In the genomic region with DNA sequence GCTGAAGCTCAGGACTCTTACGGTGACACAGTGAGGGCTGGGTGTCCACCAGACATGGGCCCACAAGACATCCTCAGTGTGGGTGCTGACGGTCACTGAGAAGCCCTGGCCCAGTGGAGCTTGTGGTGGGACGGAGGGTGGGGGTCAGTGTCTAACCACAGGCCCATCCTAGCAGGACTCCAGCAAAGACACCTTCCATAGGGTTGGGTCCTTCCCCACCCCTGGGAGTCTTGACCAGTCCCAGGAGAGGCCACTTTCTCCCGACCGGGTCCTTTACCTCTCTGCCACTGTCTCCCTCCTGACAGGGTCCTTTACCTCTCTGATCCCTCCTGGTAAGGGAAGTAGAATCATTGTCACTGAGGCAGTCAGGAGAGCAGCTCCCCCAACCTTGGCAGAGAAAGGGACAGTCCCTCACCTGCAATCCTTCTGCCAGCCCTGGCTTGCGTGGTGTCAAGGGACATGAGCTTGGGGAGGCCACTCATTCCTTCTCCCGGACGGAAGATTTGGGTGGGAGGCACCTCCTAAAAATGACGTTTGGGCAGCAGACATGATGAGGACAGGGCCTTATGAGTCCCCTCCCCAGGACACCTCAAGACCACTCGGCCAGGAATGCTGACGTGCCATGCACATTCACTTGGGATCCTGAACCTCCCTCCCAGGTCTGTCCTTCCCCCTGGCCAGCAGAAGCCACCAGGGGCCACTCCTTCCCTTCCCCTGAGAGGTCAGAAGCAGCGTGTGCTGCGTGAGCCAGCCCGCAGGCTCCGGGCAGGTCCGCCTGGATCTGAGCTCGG, we compare ENCODE assay signal across 19 cellular contexts.
"Had no signal": no experiment of that assay in that cellular context is flagged by ENCODE, and none has a peak within 500 bp of the region (broad histone marks: within the 10 kb centered on the region; RNA-seq: fewer than 3 reads in every experiment).

No MANE protein-coding gene starts in this region.

- DNase-seq: activated CD4-positive, alpha-beta T cell treated with anti-CD3 and anti-CD28 coated beads for 4 hours; activated CD8-positive, alpha-beta memory T cell treated with anti-CD3 and anti-CD28 coated beads, Interleukin-2, amount 50 U/mL, for 4 hours; activated CD8-positive, alpha-beta T cell treated with anti-CD3 and anti-CD28 coated beads, Interleukin-2, amount 10 ng/mL, durations not matched to agents 7 days and 5 days; activated gamma-delta T cell treated with Interleukin-2 at 50 U/mL for 16 hours; activated naive CD8-positive, alpha-beta T cell treated with anti-CD3 and anti-CD28 coated beads, Interleukin-2, amount 10 ng/mL, durations not matched to agents 7 days and 5 days; brain microvascular endothelial cell; effector memory CD4-positive, alpha-beta T cell; foreskin keratinocyte; immature natural killer cell; naive B cell; stimulated activated CD4-positive, alpha-beta T cell treated with anti-CD3 and anti-CD28 coated beads, Interleukin-4, amount 100 ng/mL, for 24 hours; T-helper 1 cell had no signal

- H3K36me3 Mint-ChIP-seq: activated naive CD8-positive, alpha-beta T cell treated with anti-CD3 and anti-CD28 coated beads, Interleukin-2, amount 10 ng/mL, durations not matched to agents 7 days and 5 days; immature natural killer cell; naive B cell had no signal

- H3K9me3 Mint-ChIP-seq: activated naive CD8-positive, alpha-beta T cell treated with anti-CD3 and anti-CD28 coated beads, Interleukin-2, amount 10 ng/mL, durations not matched to agents 7 days and 5 days; activated T-cell treated with anti-CD3 and anti-CD28 coated beads, Interleukin-2, amount 50 U/mL, for 72 hours; dendritic cell treated with granulocyte-macrophage colony-stimulating factor and Interleukin-4, amounts not matched to agents 40 ng/mL and 50 ng/mL, for 4 days; immature natural killer cell; naive B cell had no signal

- ATAC-seq: activated CD8-positive, alpha-beta T cell treated with anti-CD3 and anti-CD28 coated beads, Interleukin-2, amount 10 ng/mL, durations not matched to agents 7 days and 5 days; activated T-cell treated with anti-CD3 and anti-CD28 coated beads, Interleukin-2, amount 50 U/mL, for 72 hours; foreskin keratinocyte; right cardiac atrium; stimulated activated naive CD8-positive, alpha-beta T cell treated with anti-CD3 and anti-CD28 coated beads, Interleukin-15, Interleukin-2, amounts not matched to agents 100 U/mL and 50 U/mL, for 24 hours had no signal

- H3K4me3 ChIP-seq: skin epidermis had no signal

- H3K27me3 ChIP-seq: foreskin keratinocyte had no signal

- H3K27ac Mint-ChIP-seq: activated CD8-positive, alpha-beta T cell treated with anti-CD3 and anti-CD28 coated beads, Interleukin-2, amount 10 ng/mL, durations not matched to agents 7 days and 5 days; activated naive CD8-positive, alpha-beta T cell treated with anti-CD3 and anti-CD28 coated beads, Interleukin-2, amount 10 ng/mL, durations not matched to agents 7 days and 5 days; activated T-cell treated with anti-CD3 and anti-CD28 coated beads, Interleukin-2, amount 50 U/mL, for 72 hours; dendritic cell treated with granulocyte-macrophage colony-stimulating factor and Interleukin-4, amounts not matched to agents 40 ng/mL and 50 ng/mL, for 4 days; immature natural killer cell; naive B cell; progenitor cell of endocrine pancreas had no signal

- H3K36me3 ChIP-seq: brain microvascular endothelial cell had no signal

- H3K4me3 Mint-ChIP-seq: activated CD8-positive, alpha-beta T cell treated with anti-CD3 and anti-CD28 coated beads, Interleukin-2, amount 10 ng/mL, durations not matched to agents 7 days and 5 days; activated naive CD8-positive, alpha-beta T cell treated with anti-CD3 and anti-CD28 coated beads, Interleukin-2, amount 10 ng/mL, durations not matched to agents 7 days and 5 days; activated T-cell treated with anti-CD3 and anti-CD28 coated beads, Interleukin-2, amount 50 U/mL, for 72 hours; dendritic cell treated with granulocyte-macrophage colony-stimulating factor and Interleukin-4, amounts not matched to agents 40 ng/mL and 50 ng/mL, for 4 days; immature natural killer cell had no signal

- H3K4me1 Mint-ChIP-seq: immature natural killer cell had no signal

- H3K27ac ChIP-seq: brain microvascular endothelial cell, foreskin keratinocyte, skin epidermis, VCaP had no signal
